ENCODE assay signal across 8 cellular contexts in genomic region chr13:62512194-62513141, GRCh38.
DNase-seq lines count a peak whose midpoint lies in the region; ATAC-seq and TF ChIP-seq lines count a peak whose summit lies in the region.

No MANE protein-coding gene starts in this region.

- DNase-seq in D341Med (ENCODE audit: low spot score) = peak; percentile 58
- DNase-seq in NCI-H146 treated with DMSO at 0.1 percent for 48 hours (lab: John Stamatoyannopoulos, UW; ENCODE audit: unreplicated experiment) = peak; percentile 41
- peak; percentile 30 for DNase-seq in amniotic epithelial cell (ENCODE audit: low read depth)
- DNase-seq in left colon = no peak
- no peak for DNase-seq in vagina (ENCODE audit: extremely low spot score in 2 of 2)
- DNase-seq in mesenteric fat pad (ENCODE audit: low spot score) = no peak

- no peak for TF ChIP-seq CTCF in vagina (IDR thresholded peaks at IDR 0.05)

- no peak overlapping the region for H3K27ac ChIP-seq in vagina

- peak; percentile 86 for ATAC-seq in GM18868 (IDR thresholded peaks at IDR 0.05; ENCODE audit: unreplicated experiment)
- peak; percentile 78 for ATAC-seq in HG02943 (IDR thresholded peaks at IDR 0.05; ENCODE audit: low read depth, unreplicated experiment)
- peak; percentile 40 for ATAC-seq in left colon

- no peaks in the 10 kb centered on the region for H3K36me3 ChIP-seq in vagina

- TF ChIP-seq POLR2A in vagina (IDR thresholded peaks at IDR 0.05) = no peak

- H3K27me3 ChIP-seq in vagina = no peaks in the 10 kb centered on the region

- no peak overlapping the region for H3K4me3 ChIP-seq in vagina

- intact Hi-C loops in left colon (cut with DNase I, micrococcal nuclease) = no loop called here
- intact Hi-C loops in vagina (cut with DNase I) = no loop called here

- no peaks in the 10 kb centered on the region for H3K9me3 ChIP-seq in vagina

- H3K4me1 ChIP-seq in vagina = no peaks in the 10 kb centered on the region

Comparison
In these comparisons a context has a peak if more than half of its experiments do, and no peak if none do; other contexts are left out.
1. DNase-seq: peak in D341Med (single experiment), NCI-H146 treated with DMSO at 0.1 percent for 48 hours (single experiment) and amniotic epithelial cell (single experiment); none in left colon (0 of 2), vagina (0 of 2) and mesenteric fat pad (single experiment).
2. Peak in every context shown above with its lines, with median percentiles within 50 percentile points of each other: ATAC-seq.